Comparison of ENCODE assay signal across 1 cellular context in genomic region chr20:62887147-62887859, GRCh38.
TF ChIP-seq lines count a peak whose summit lies in the region.

No MANE protein-coding gene starts in this region.

TF ChIP-seq in HEK293, 187 proteins besides CTCF, POLR2A, EP300 and RAD21 (continued from another document and continues in another):
- TF ChIP-seq PRDM2 (tag by site-specific recombination; IDR thresholded peaks at IDR 0.05; ENCODE audit: borderline replicate concordance), result no peak
- 0 out of 2 replicates have a peak, but pooled peaks have one; percentile 14 for TF ChIP-seq SCRT1 (tag by site-specific recombination; IDR thresholded peaks at IDR 0.05; ENCODE audit: borderline replicate concordance)
- no peak for TF ChIP-seq ZNF423 (tag by site-specific recombination; IDR thresholded peaks at IDR 0.05)
- TF ChIP-seq ZNF501 (tag by site-specific recombination; IDR thresholded peaks at IDR 0.05), result no peak
- no peak for TF ChIP-seq ZNF791 (tag by site-specific recombination; IDR thresholded peaks at IDR 0.05)
- 0 out of 2 replicates have a peak, but pooled peaks have one; percentile 41 for TF ChIP-seq ZFP69B (tag by site-specific recombination; IDR thresholded peaks at IDR 0.05)
- no peak for TF ChIP-seq ZNF416 (tag by site-specific recombination; IDR thresholded peaks at IDR 0.05)
- TF ChIP-seq OVOL3 (tag by site-specific recombination; IDR thresholded peaks at IDR 0.05), result no peak
- peak; percentile 55; the same call in 1 of the 2 replicates for TF ChIP-seq PRDM1 (tag by site-specific recombination; IDR thresholded peaks at IDR 0.05)
- no peak for TF ChIP-seq ZNF354C (tag by site-specific recombination; IDR thresholded peaks at IDR 0.05; ENCODE audit: borderline replicate concordance, low read depth)
- 0 out of 2 replicates have a peak, but pooled peaks have one; percentile 13 for TF ChIP-seq ZSCAN30 (tag by site-specific recombination; IDR thresholded peaks at IDR 0.05)
- TF ChIP-seq ZNF548 (tag by site-specific recombination; IDR thresholded peaks at IDR 0.05), result no peak
- TF ChIP-seq ZNF549 (tag by site-specific recombination; IDR thresholded peaks at IDR 0.05), result no peak
- peak; percentile 63; the same call in 1 of the 2 replicates for TF ChIP-seq ZBTB20 (tag by site-specific recombination; IDR thresholded peaks at IDR 0.05)
- no peak for TF ChIP-seq ZNF48 (tag by site-specific recombination; IDR thresholded peaks at IDR 0.05)
- TF ChIP-seq ZNF776 (tag by site-specific recombination; IDR thresholded peaks at IDR 0.05; ENCODE audit: borderline replicate concordance), result no peak
- no peak for TF ChIP-seq ZNF292 (tag by site-specific recombination; IDR thresholded peaks at IDR 0.05; ENCODE audit: borderline replicate concordance, low read depth)
- TF ChIP-seq ZSCAN5A (tag by site-specific recombination; IDR thresholded peaks at IDR 0.05), result no peak
- no peak for TF ChIP-seq ZNF544 (tag by site-specific recombination; IDR thresholded peaks at IDR 0.05)
- no peak for TF ChIP-seq ZNF473 (tag by site-specific recombination; IDR thresholded peaks at IDR 0.05)
- TF ChIP-seq ZNF175 (tag by site-specific recombination; IDR thresholded peaks at IDR 0.05), result no peak
- no peak for TF ChIP-seq ZBTB6 (tag by site-specific recombination; IDR thresholded peaks at IDR 0.05)
- TF ChIP-seq FEZF1 (tag by site-specific recombination; IDR thresholded peaks at IDR 0.05), result no peak
- no peak for TF ChIP-seq ZNF585B (tag by site-specific recombination; IDR thresholded peaks at IDR 0.05)
- no peak for TF ChIP-seq REPIN1 (tag by site-specific recombination; IDR thresholded peaks at IDR 0.05; ENCODE audit: low read depth)
- TF ChIP-seq PATZ1 (tag by site-specific recombination; IDR thresholded peaks at IDR 0.05), result peak; percentile 55
- TF ChIP-seq GLI4 (tag by site-specific recombination; IDR thresholded peaks at IDR 0.05), result no peak
- TF ChIP-seq ZFP37 (tag by site-specific recombination; IDR thresholded peaks at IDR 0.05), result no peak
- no peak for TF ChIP-seq ZNF747 (tag by site-specific recombination; IDR thresholded peaks at IDR 0.05)
- no peak for TF ChIP-seq INSM2 (tag by site-specific recombination; IDR thresholded peaks at IDR 0.05)
- TF ChIP-seq KLF1 (tag by site-specific recombination; IDR thresholded peaks at IDR 0.05), result no peak
- no peak for TF ChIP-seq RBAK (tag by site-specific recombination; IDR thresholded peaks at IDR 0.05)
- no peak for TF ChIP-seq ZNF843 (tag by site-specific recombination; IDR thresholded peaks at IDR 0.05)
- TF ChIP-seq ZNF610 (tag by site-specific recombination; IDR thresholded peaks at IDR 0.05; ENCODE audit: borderline replicate concordance), result no peak
- TF ChIP-seq ZNF37A (tag by site-specific recombination; IDR thresholded peaks at IDR 0.05), result no peak
- no peak for TF ChIP-seq ZNF623 (tag by site-specific recombination; IDR thresholded peaks at IDR 0.05)
- no peak for TF ChIP-seq BCL11B (tag by site-specific recombination; IDR thresholded peaks at IDR 0.05; ENCODE audit: low read depth)
- TF ChIP-seq ZNF133 (tag by site-specific recombination; IDR thresholded peaks at IDR 0.05), result no peak
- no peak for TF ChIP-seq ZNF10 (tag by site-specific recombination; IDR thresholded peaks at IDR 0.05)
- TF ChIP-seq ZNF518A (tag by site-specific recombination; conservative IDR thresholded peaks at IDR 0.05; ENCODE audit: low read depth), result no peak
- TF ChIP-seq ZNF174 (tag by site-specific recombination; IDR thresholded peaks at IDR 0.05), result no peak
- no peak for TF ChIP-seq YY1 (tag by site-specific recombination; IDR thresholded peaks at IDR 0.05)
- TF ChIP-seq ZBTB10 (tag by site-specific recombination; IDR thresholded peaks at IDR 0.05), result peak; percentile 63; the same call in 1 of the 2 replicates
